In the genomic region with DNA sequence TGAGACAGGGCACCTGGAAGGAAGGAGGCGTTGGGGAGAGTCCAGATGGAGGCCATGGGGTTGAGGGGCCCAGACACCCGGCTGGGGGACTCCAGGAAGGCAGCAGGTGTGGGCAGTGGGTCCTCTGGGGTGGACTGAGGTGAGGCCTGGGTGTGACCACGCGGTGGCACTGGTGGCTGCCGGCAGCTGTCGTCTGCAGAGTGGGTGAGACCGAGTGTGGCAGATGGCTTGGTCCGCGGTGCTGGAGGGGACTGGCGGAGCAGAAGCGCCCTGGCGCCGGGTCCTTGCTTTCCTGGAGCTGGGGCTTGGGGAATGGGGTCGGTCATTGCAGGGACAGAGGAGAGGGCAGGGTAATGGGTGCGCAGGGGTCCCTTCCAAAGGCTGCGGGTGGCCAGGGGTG, we compare ENCODE assay signal across 11 cellular contexts. TPM values are rescaled to one million over a fixed set of nuclear protein-coding genes. Genes with fewer than 3 reads are reported as not detected.
A peak's percentile ranks its signal among the peaks of the same experiment; 100 is the strongest.
DNase-seq lines count a peak whose midpoint lies in the region; ATAC-seq, FAIRE-seq and TF ChIP-seq lines count a peak whose summit lies in the region.
"Had no signal": no experiment of that assay in that cellular context is flagged by ENCODE, and none has a peak within 500 bp of the region (broad histone marks: within the 10 kb centered on the region; RNA-seq: fewer than 3 reads in every experiment).

No MANE protein-coding gene starts in this region.

- H3K27me3 ChIP-seq in H1 (replicated peaks in 1 of 4; ENCODE audit: control insufficient read depth in 3 of 4, extremely low read depth in 1 of 4, insufficient read depth in 3 of 4, low read length in 3 of 4) (peaks cover 0 to 18% (median 13%) of the 10 kb centered on the region in 4 experiments; a peak in 5 of 7 replicates), psoas muscle (ENCODE audit: insufficient read depth in 3 of 3, low read length in 2 of 3) (peaks cover 0 to 55% (median 12%) of the 10 kb centered on the region in 3 donors)

- no peak overlapping the region for H3K56ac ChIP-seq in H1 (replicated peaks; ENCODE audit: insufficient read length, low read depth, low read length)

- no peaks in the 10 kb centered on the region for H3K79me2 ChIP-seq in H1 (ENCODE audit: control insufficient read depth in 1 of 2, insufficient read depth in 2 of 2, low read length in 2 of 2)

- intact Hi-C loops in psoas muscle (cut with DNase I), result loop anchor here (2.0 to 10.0 kb wide), 4 partner anchors 30 to 260 kb away; a partner anchor contains a TSS

- TF ChIP-seq RAD21 in H1 (IDR thresholded peaks at IDR 0.05 in 1 of 2, conservative IDR thresholded peaks at IDR 0.05 in 1 of 2; ENCODE audit: low read depth in 2 of 2, low read length in 2 of 2), result peak in 1 of 2 experiments; percentile 16; a peak in 1 of 4 replicates

- TF ChIP-seq CTCF in H1 (IDR thresholded peaks at IDR 0.05; ENCODE audit: control extremely low read depth in 1 of 3, insufficient read depth in 1 of 3, low read depth in 1 of 3, low read length in 3 of 3) (peak in 1 of 3 experiments; percentile 11; a peak in 2 of 4 replicates), psoas muscle (IDR thresholded peaks at IDR 0.05) (peak; percentile 16)

- no peak overlapping the region; the same call in 1 of the 2 replicates for H3K18ac ChIP-seq in H1 (ENCODE audit: extremely low read depth, low read length)

- WGBS in H1 (ENCODE audit: extremely low coverage in 1 of 2, insufficient coverage in 1 of 2, insufficient read length in 1 of 2, insufficient replicate concordance in 2 of 2, low coverage in 1 of 2, low lambda C conversion rate in 2 of 2, missing lambda C conversion rate in 1 of 2), 2 experiments, result 54% methylated on average over 9 of the region's 16 CpGs; no CpG with 5 or more reads in 1 of the 2 experiments
- WGBS in psoas muscle, 3 donors, result 19 to 23% (median 20%) methylated on average over 16 of the region's 16 CpGs

- H3K4me3 ChIP-seq in H1 (ENCODE audit: extremely low read depth in 1 of 4, insufficient read depth in 2 of 4, low read depth in 3 of 4, low read length in 4 of 4) (peak overlapping the region in 3 of 4 experiments; percentile 13 to 67 (median 23); a peak in 4 of 8 replicates), psoas muscle (peak overlapping the region; percentile 65)

- CTCF ChIA-PET in H1 (lab: Charles Lee; ENCODE audit: partially characterized antibody), result interaction anchor here (0.7 to 4.5 kb wide), 16 partner anchors 9 to 247 kb away, joined by 3 to 60 read pairs (median 4); a partner anchor contains a TSS

- peak; percentile 64 to 81 (median 71) for ATAC-seq in psoas muscle

- no peaks in the 10 kb centered on the region for H3K36me3 Mint-ChIP-seq in T-helper 2 cell treated with Interferon-gamma antibody and Interleukin-4, amounts not matched to agents 5 μg/mL and 100 μg/mL, for 36 hours (ENCODE audit: low read depth)

- H3K4me1 Mint-ChIP-seq in T-helper 2 cell treated with Interferon-gamma antibody and Interleukin-4, amounts not matched to agents 5 μg/mL and 100 μg/mL, for 36 hours (ENCODE audit: low read depth), result peaks cover 4% of the 10 kb centered on the region

- no peak for DNase-seq in T-helper 2 cell treated with Interferon-gamma antibody and Interleukin-4, amounts not matched to agents 5 μg/mL and 100 μg/mL, for 36 hours (ENCODE audit: low spot score)
- no peak for DNase-seq in T-helper 2 cell
- peak; percentile 25 for DNase-seq in NCI-H345 (lab: John Stamatoyannopoulos, UW)
- no peak for DNase-seq in H1 (ENCODE audit: low read depth in 1 of 2, low spot score in 2 of 2)
- no peak for DNase-seq in psoas muscle
- DNase-seq in stimulated activated CD4-positive, alpha-beta T cell treated with anti-CD3 and anti-CD28 coated beads, Interleukin-4, amount 100 ng/mL, for 4 hours, result no peak
- no peak for DNase-seq in activated effector memory CD4-positive, alpha-beta T cell treated with Interleukin-2 at 50 U/mL for 16 hours
- no peak for DNase-seq in activated gamma-delta T cell treated with Interleukin-2 at 50 U/mL for 16 hours

- H4K91ac ChIP-seq in H1 (replicated peaks; ENCODE audit: insufficient read length, low read length), result no peak overlapping the region

- H4K5ac ChIP-seq in H1 (ENCODE audit: insufficient read length, low read depth, low read length), result no peak overlapping the region

- peak overlapping the region; percentile 52 for H3K4me3 Mint-ChIP-seq in T-helper 2 cell treated with Interferon-gamma antibody and Interleukin-4, amounts not matched to agents 5 μg/mL and 100 μg/mL, for 36 hours

- H3K14ac ChIP-seq in H1 (ENCODE audit: insufficient read length), result no peak overlapping the region

- H3K79me1 ChIP-seq in H1 (ENCODE audit: low read depth, low read length), result peaks cover 6% of the 10 kb centered on the region

- TF ChIP-seq EP300 in H1 (IDR thresholded peaks at IDR 0.05; ENCODE audit: borderline replicate concordance in 1 of 2, low read depth in 2 of 2, low read length in 2 of 2), result no peak

- no peak overlapping the region for H2BK120ac ChIP-seq in H1 (replicated peaks; ENCODE audit: low read depth, low read length)

- POLR2A ChIA-PET in H1 (lab: Charles Lee; ENCODE audit: partially characterized antibody), result interaction anchor here (0.5 to 10.9 kb wide), 22 partner anchors 8 to 397 kb away, joined by 3 to 245 read pairs (median 4); a partner anchor contains a TSS

- H3K4ac ChIP-seq in H1 (replicated peaks; ENCODE audit: insufficient read length, low read depth, low read length), result no peak overlapping the region

- H3K27ac ChIP-seq in H1 (ENCODE audit: low read depth, low read length), result no peak overlapping the region; the same call in 1 of the 2 replicates
- H3K27ac ChIP-seq in psoas muscle, result no peak overlapping the region

- H3K27me3 Mint-ChIP-seq in T-helper 2 cell treated with Interferon-gamma antibody and Interleukin-4, amounts not matched to agents 5 μg/mL and 100 μg/mL, for 36 hours (ENCODE audit: low read depth), result peaks cover 17% of the 10 kb centered on the region

- peak overlapping the region; percentile 17 for H3K27ac Mint-ChIP-seq in T-helper 2 cell treated with Interferon-gamma antibody and Interleukin-4, amounts not matched to agents 5 μg/mL and 100 μg/mL, for 36 hours

- H3K9me3 ChIP-seq in H1 (ENCODE audit: insufficient read depth in 2 of 2, low read depth in 1 of 2, low read length in 1 of 2) (no peaks in the 10 kb centered on the region), psoas muscle (no peaks in the 10 kb centered on the region)

- no peak overlapping the region for H2AFZ ChIP-seq in H1 (ENCODE audit: low read length)

- H3K4me2 ChIP-seq in H1 (ENCODE audit: insufficient read depth in 1 of 2, low read depth in 2 of 2, low read length in 2 of 2), result peak overlapping the region; percentile 13 to 75

- no peak overlapping the region for H2BK12ac ChIP-seq in H1 (ENCODE audit: low read depth, low read length)

- no peak for FAIRE-seq in H1 (lab: Jason Lieb, UNC)
- FAIRE-seq: islet of Langerhans had no signal

- peaks cover 24 to 45% of the 10 kb centered on the region in 2 experiments for H4K20me1 ChIP-seq in H1 (replicated peaks in 1 of 2; ENCODE audit: control insufficient read depth in 1 of 2, insufficient read depth in 2 of 2, low read length in 2 of 2)

- H3K9me3 Mint-ChIP-seq in T-helper 2 cell treated with Interferon-gamma antibody and Interleukin-4, amounts not matched to agents 5 μg/mL and 100 μg/mL, for 36 hours, result no peaks in the 10 kb centered on the region

- H3K36me3 ChIP-seq in H1 (ENCODE audit: control insufficient read depth in 2 of 4, insufficient read depth in 4 of 4, low read length in 3 of 4) (peaks cover 0 to 11% (median under 1%) of the 10 kb centered on the region in 4 experiments; a peak in 2 of 8 replicates), psoas muscle (ENCODE audit: insufficient read depth in 1 of 2, low read depth in 1 of 2) (no peaks in the 10 kb centered on the region)

- H2AK5ac ChIP-seq in H1 (ENCODE audit: low read depth, low read length), result 0 out of 2 replicates have a peak overlapping the region, but pooled peaks have one; percentile 53

- H3K23ac ChIP-seq in H1 (ENCODE audit: insufficient read length), result no peak overlapping the region

- peaks cover 8% of the 10 kb centered on the region for H3K23me2 ChIP-seq in H1 (ENCODE audit: low read depth, low read length)

- no peak for TF ChIP-seq POLR2A in H1 (IDR thresholded peaks at IDR 0.05; ENCODE audit: control extremely low read depth in 1 of 2, low read depth in 2 of 2, low read length in 2 of 2)

- no peak overlapping the region for H2BK20ac ChIP-seq in H1 (ENCODE audit: low read length)

- H2BK15ac ChIP-seq in H1 (ENCODE audit: low read length), result no peak overlapping the region

- peaks cover 0 to 26% (median 11%) of the 10 kb centered on the region in 4 experiments; a peak in 6 of 7 replicates for H3K4me1 ChIP-seq in H1 (replicated peaks in 1 of 4; ENCODE audit: control insufficient read depth in 3 of 4, insufficient read depth in 4 of 4, low read length in 3 of 4)
- H3K4me1 ChIP-seq in psoas muscle, result peaks cover 11% of the 10 kb centered on the region

- H4K8ac ChIP-seq in H1 (ENCODE audit: extremely low read depth, insufficient read depth, low read length), result no peak overlapping the region

- peak overlapping the region in 1 of 4 experiments; percentile 1; a peak in 1 of 7 replicates for H3K9ac ChIP-seq in H1 (replicated peaks in 1 of 4; ENCODE audit: extremely low read depth in 1 of 4, low read depth in 3 of 4, low read length in 3 of 4)

- no peak overlapping the region for H2BK5ac ChIP-seq in H1 (ENCODE audit: low read depth, low read length)

RNA-seq across cellular contexts. Expression of a gene that starts 12.5 kb away (rescaled TPM):
- 155 and 162 TPM in 2 replicates for total RNA-seq in H1 (2021; fragmentation: NEBNext Ultra II Directional; extraction: Animal tissue kit (Norgen Biotek cat#: 25700))
- polyA plus RNA-seq in H1 (2011; rRNA removed), result 52.3 and 104 TPM in 2 replicates
- 82.7 TPM for polyA plus RNA-seq in H1 (2011; cell fraction: cytosol; rRNA removed)
- polyA plus RNA-seq in H1 (2011; cell fraction: nucleus; rRNA removed), result 556 TPM
- 93.3 to 153 TPM (median 143 TPM) in 4 replicates for polyA plus RNA-seq in H1 (2012, experiment 1 of 2)
- 95.8 TPM for polyA plus RNA-seq in H1 (2012, experiment 2 of 2)
- polyA plus RNA-seq in H1 (2013, experiment 1 of 2), result 113 TPM
- 84.3 TPM for polyA plus RNA-seq in H1 (2013, experiment 2 of 2)
- polyA minus RNA-seq in H1 (2011; rRNA and poly(A)+ RNA removed), result 35.4 and 47.0 TPM in 2 replicates
- 94.9 TPM for polyA minus RNA-seq in H1 (2011; cell fraction: cytosol; rRNA and poly(A)+ RNA removed)
- 130 TPM for polyA minus RNA-seq in H1 (2011; cell fraction: nucleus; rRNA and poly(A)+ RNA removed)
- total RNA-seq in psoas muscle, result 1 to 10 TPM; 3.4 to 5.4 (median 4.6) TPM
- 1 to 10 TPM; 1.3 to 3.0 (median 1.4) TPM for polyA plus RNA-seq in psoas muscle

RNA-seq across cellular contexts. Expression of a gene that starts 19.1 kb away (rescaled TPM):
- 27.7 and 29.3 TPM in 2 replicates for total RNA-seq in H1 (2021; fragmentation: NEBNext Ultra II Directional; extraction: Animal tissue kit (Norgen Biotek cat#: 25700))
- 121 and 123 TPM in 2 replicates for polyA plus RNA-seq in H1 (2011; rRNA removed)
- polyA plus RNA-seq in H1 (2011; cell fraction: cytosol; rRNA removed), result 83.6 TPM
- polyA plus RNA-seq in H1 (2011; cell fraction: nucleus; rRNA removed), result 56.0 TPM
- polyA plus RNA-seq in H1 (2012, experiment 1 of 2), result 15.3 to 54.0 TPM (median 48.7 TPM) in 4 replicates
- polyA plus RNA-seq in H1 (2012, experiment 2 of 2), result 32.5 TPM
- polyA plus RNA-seq in H1 (2013, experiment 1 of 2), result 35.2 TPM
- 36.8 TPM for polyA plus RNA-seq in H1 (2013, experiment 2 of 2)
- polyA minus RNA-seq in H1 (2011; rRNA and poly(A)+ RNA removed), result 6.5 and 11.0 TPM in 2 replicates
- polyA minus RNA-seq in H1 (2011; cell fraction: cytosol; rRNA and poly(A)+ RNA removed), result 18.9 TPM
- polyA minus RNA-seq in H1 (2011; cell fraction: nucleus; rRNA and poly(A)+ RNA removed), result 13.1 TPM
- total RNA-seq in psoas muscle, result 10 to 100 TPM in 1 of 4 donors, 1 to 10 TPM in 3; 2.9 to 12.4 (median 8.1) TPM
- polyA plus RNA-seq in psoas muscle, result 10 to 100 TPM; 13.3 to 22.1 (median 17.1) TPM

RNA-seq across cellular contexts. Expression of a gene that starts 32.5 kb away (rescaled TPM):
- 1.2 and 2.8 TPM in 2 replicates for total RNA-seq in H1 (2021; fragmentation: NEBNext Ultra II Directional; extraction: Animal tissue kit (Norgen Biotek cat#: 25700))
- polyA plus RNA-seq in H1 (2011; rRNA removed) (3.5 and 12.8 TPM in 2 replicates), psoas muscle (10 to 100 TPM in 1 of 3 donors, 1 to 10 TPM in 2; 2.3 to 20.2 (median 5.4) TPM)
- polyA plus RNA-seq in H1 (2011; cell fraction: cytosol; rRNA removed), result 8.3 TPM
- polyA plus RNA-seq in H1 (2011; cell fraction: nucleus; rRNA removed), result 14.5 TPM
- 1.1 to 1.7 TPM (median 1.3 TPM) in 3 of 4 replicates, not detected in the other for polyA plus RNA-seq in H1 (2012, experiment 1 of 2)
- polyA plus RNA-seq in H1 (2012, experiment 2 of 2), result 0.43 TPM
- 3.8 TPM for polyA plus RNA-seq in H1 (2013, experiment 1 of 2)
- polyA plus RNA-seq in H1 (2013, experiment 2 of 2), result 3.2 TPM
- polyA minus RNA-seq in H1 (2011; rRNA and poly(A)+ RNA removed), result not detected in 2 replicates
- 4.5 TPM for polyA minus RNA-seq in H1 (2011; cell fraction: cytosol; rRNA and poly(A)+ RNA removed)
- polyA minus RNA-seq in H1 (2011; cell fraction: nucleus; rRNA and poly(A)+ RNA removed), result 3.4 TPM
- 10 to 100 TPM in 3 of 4 donors, 1 to 10 TPM in 1; 7.2 to 21.8 (median 12.6) TPM for total RNA-seq in psoas muscle

RNA-seq across cellular contexts. Expression of a gene that starts 41.7 kb away (rescaled TPM):
- not detected in 2 replicates for total RNA-seq in H1 (2021; fragmentation: NEBNext Ultra II Directional; extraction: Animal tissue kit (Norgen Biotek cat#: 25700))
- polyA plus RNA-seq in H1 (2011; rRNA removed) (not detected in 2 replicates), psoas muscle (not detected)
- polyA plus RNA-seq in H1 (2011; cell fraction: cytosol; rRNA removed), result not detected
- not detected for polyA plus RNA-seq in H1 (2011; cell fraction: nucleus; rRNA removed)
- polyA plus RNA-seq in H1 (2012, experiment 1 of 2), result not detected in 4 replicates
- polyA plus RNA-seq in H1 (2012, experiment 2 of 2), result not detected
- 0.02 TPM for polyA plus RNA-seq in H1 (2013, experiment 1 of 2)
- polyA plus RNA-seq in H1 (2013, experiment 2 of 2), result not detected
- not detected in 2 replicates for polyA minus RNA-seq in H1 (2011; rRNA and poly(A)+ RNA removed)
- polyA minus RNA-seq in H1 (2011; cell fraction: cytosol; rRNA and poly(A)+ RNA removed), result not detected
- polyA minus RNA-seq in H1 (2011; cell fraction: nucleus; rRNA and poly(A)+ RNA removed), result 0.40 TPM
- not detected for total RNA-seq in psoas muscle
- total RNA-seq: SK-MEL-5 had no signal
- polyA plus RNA-seq: BJ had no signal

RNA-seq across cellular contexts. Expression of a gene that starts 50.5 kb away (rescaled TPM):
- not detected in 2 replicates for total RNA-seq in H1 (2021; fragmentation: NEBNext Ultra II Directional; extraction: Animal tissue kit (Norgen Biotek cat#: 25700))
- not detected in 2 replicates for polyA plus RNA-seq in H1 (2011; rRNA removed)
- not detected for polyA plus RNA-seq in H1 (2011; cell fraction: cytosol; rRNA removed)
- not detected for polyA plus RNA-seq in H1 (2011; cell fraction: nucleus; rRNA removed)
- polyA plus RNA-seq in H1 (2012, experiment 1 of 2), result 0.30 to 0.90 TPM (median 0.58 TPM) in 4 replicates
- polyA plus RNA-seq in H1 (2012, experiment 2 of 2), result 0.20 TPM
- not detected for polyA plus RNA-seq in H1 (2013, experiment 1 of 2)
- polyA plus RNA-seq in H1 (2013, experiment 2 of 2), result not detected
- not detected in 2 replicates for polyA minus RNA-seq in H1 (2011; rRNA and poly(A)+ RNA removed)
- not detected for polyA minus RNA-seq in H1 (2011; cell fraction: cytosol; rRNA and poly(A)+ RNA removed)
- not detected for polyA minus RNA-seq in H1 (2011; cell fraction: nucleus; rRNA and poly(A)+ RNA removed)
- total RNA-seq in psoas muscle, result 100 to 1,000 TPM in 2 of 4 donors, 10 to 100 TPM in 2; 13.9 to 249 (median 109) TPM
- 100 to 1,000 TPM in 1 of 3 donors, 10 to 100 TPM in 2; 38.1 to 239 (median 58.5) TPM for polyA plus RNA-seq in psoas muscle
- polyA plus RNA-seq: BJ had no signal

Comparison
In these comparisons a context has a peak if more than half of its experiments do, and no peak if none do; other contexts are left out.
1. RNA of a gene that starts 12.5 kb away (total RNA-seq): 155 to 162 TPM in H1; 3.4 to 5.4 TPM in psoas muscle; every median in the first group is over 10 times any median in the second.